9 cellular contexts compared by ENCODE assay signal in genomic region chr7:43735802-43736603, GRCh38. TPM values are rescaled to one million over a fixed set of nuclear protein-coding genes. Genes with fewer than 3 reads are reported as not detected.
DNase-seq lines count a peak whose midpoint lies in the region; ATAC-seq, FAIRE-seq and TF ChIP-seq lines count a peak whose summit lies in the region.
"Had no signal": no experiment of that assay in that cellular context is flagged by ENCODE, and none has a peak within 500 bp of the region (broad histone marks: within the 10 kb centered on the region; RNA-seq: fewer than 3 reads in every experiment).

No MANE protein-coding gene starts in this region.

- no peaks in the 10 kb centered on the region for H3K36me3 Mint-ChIP-seq in activated naive CD8-positive, alpha-beta T cell treated with anti-CD3 and anti-CD28 coated beads for 36 hours

- no peaks in the 10 kb centered on the region for H3K9me3 ChIP-seq in Peyer's patch
- H3K9me3 ChIP-seq: SJSA1 had no signal

- ATAC-seq in HG03175 (IDR thresholded peaks at IDR 0.05; ENCODE audit: unreplicated experiment), result peak; percentile 52

- H3K27ac Mint-ChIP-seq in activated naive CD8-positive, alpha-beta T cell treated with anti-CD3 and anti-CD28 coated beads for 36 hours, result peak overlapping the region; percentile 64

- no peaks in the 10 kb centered on the region for H3K36me3 ChIP-seq in Peyer's patch
- H3K36me3 ChIP-seq: SJSA1 had no signal

- peaks cover 26% of the 10 kb centered on the region for H3K4me1 Mint-ChIP-seq in activated naive CD8-positive, alpha-beta T cell treated with anti-CD3 and anti-CD28 coated beads for 36 hours

- no peak overlapping the region for H3K4me3 ChIP-seq in Peyer's patch
- H3K4me3 ChIP-seq: SJSA1 had no signal

- peaks cover 17% of the 10 kb centered on the region for H3K27me3 Mint-ChIP-seq in activated naive CD8-positive, alpha-beta T cell treated with anti-CD3 and anti-CD28 coated beads for 36 hours

- no peaks in the 10 kb centered on the region for H3K4me1 ChIP-seq in Peyer's patch
- H3K4me1 ChIP-seq: SJSA1 had no signal

- peak; percentile 28 to 57 for DNase-seq in AML-193 (lab: John Stamatoyannopoulos, UW)
- DNase-seq in GM19239 (ENCODE audit: insufficient read length, low spot score), result no peak
- DNase-seq in activated naive CD8-positive, alpha-beta T cell treated with anti-CD3 and anti-CD28 coated beads for 36 hours, result peak; percentile 67
- no peak for DNase-seq in occipital lobe (lab: John Stamatoyannopoulos, UW)
- DNase-seq in Peyer's patch, result no peak
- DNase-seq in NCI-H2081 treated with DMSO at 0.1 percent for 48 hours (lab: John Stamatoyannopoulos, UW), result no peak
- DNase-seq in activated CD4-positive, alpha-beta T cell treated with anti-CD3 and anti-CD28 coated beads for 1 hour, result no peak

- no peaks in the 10 kb centered on the region for H3K9me3 Mint-ChIP-seq in activated naive CD8-positive, alpha-beta T cell treated with anti-CD3 and anti-CD28 coated beads for 36 hours

- H3K4me3 Mint-ChIP-seq in activated naive CD8-positive, alpha-beta T cell treated with anti-CD3 and anti-CD28 coated beads for 36 hours, result no peak overlapping the region

- no peak for TF ChIP-seq CTCF in Peyer's patch (IDR thresholded peaks at IDR 0.05)

- no peak overlapping the region for H3K27ac ChIP-seq in Peyer's patch
- H3K27ac ChIP-seq: SJSA1 had no signal

- peak; percentile 83 for FAIRE-seq in GM19239 (lab: Jason Lieb, UNC)

- TF ChIP-seq POLR2A in Peyer's patch (IDR thresholded peaks at IDR 0.05), result no peak

- H3K27me3 ChIP-seq in Peyer's patch, result no peaks in the 10 kb centered on the region
- H3K27me3 ChIP-seq: SJSA1 had no signal

RNA-seq across cellular contexts. Expression of gene COA1, which starts 6.7 kb away (rescaled TPM):
- total RNA-seq in activated naive CD8-positive, alpha-beta T cell treated with anti-CD3 and anti-CD28 coated beads for 36 hours, result 10 to 100 TPM; 82.1 to 84.1 TPM
- total RNA-seq in occipital lobe, result 40.4 TPM
- total RNA-seq in Peyer's patch, result 10 to 100 TPM; 34.0 to 84.2 (median 54.4) TPM

RNA-seq across cellular contexts. Expression of gene BLVRA, which starts 22.5 kb away (rescaled TPM):
- 10 to 100 TPM; 36.1 to 36.3 TPM for total RNA-seq in activated naive CD8-positive, alpha-beta T cell treated with anti-CD3 and anti-CD28 coated beads for 36 hours
- total RNA-seq in occipital lobe, result 21.7 TPM
- 10 to 100 TPM in 3 of 4 donors, 1 to 10 TPM in 1; 2.8 to 38.8 (median 11.5) TPM for total RNA-seq in Peyer's patch

Comparison
In these comparisons a context has a peak if more than half of its experiments do, and no peak if none do; other contexts are left out.
1. DNase-seq: peak in AML-193 (2 of 2) and activated naive CD8-positive, alpha-beta T cell treated with anti-CD3 and anti-CD28 coated beads for 36 hours (single experiment); none in GM19239 (single experiment), occipital lobe (single experiment), Peyer's patch (0 of 3), NCI-H2081 treated with DMSO at 0.1 percent for 48 hours (single experiment) and activated CD4-positive, alpha-beta T cell treated with anti-CD3 and anti-CD28 coated beads for 1 hour (single experiment).